In genomic region chr9:123798203-123798602, GRCh38 we compare ENCODE assay signal across 18 cellular contexts.
DNase-seq lines count a peak whose midpoint lies in the region; ATAC-seq and FAIRE-seq lines count a peak whose summit lies in the region.
"Had no signal": no experiment of that assay in that cellular context is flagged by ENCODE, and none has a peak within 500 bp of the region (broad histone marks: within the 10 kb centered on the region; RNA-seq: fewer than 3 reads in every experiment).

No MANE protein-coding gene starts in this region.

- peak; percentile 84 for DNase-seq in COLO829 (ENCODE audit: low spot score)
- peak; percentile 72 for DNase-seq in NCI-H526 treated with DMSO at 0.1 percent for 48 hours (lab: John Stamatoyannopoulos, UW)
- peak; percentile 54 for DNase-seq in epidermal melanocyte (ENCODE audit: insufficient read length, low spot score)
- no peak for DNase-seq in GF-D8 (lab: John Stamatoyannopoulos, UW)
- DNase-seq in NOMO-1 treated with dmso at 0.1 percent for 144 hours (lab: John Stamatoyannopoulos, UW; ENCODE audit: unreplicated experiment), result no peak
- DNase-seq: DMS79 treated with DMSO at 0.1 percent for 48 hours, Kasumi-1, MG63, NCI-H187 treated with DMSO at 0.1 percent for 48 hours, NCI-H345 had no signal

- FAIRE-seq in G401.6 (lab: Jason Lieb, UNC), result peak; percentile 8
- FAIRE-seq: GM12891, GM18507, GM19239, H1 had no signal

- no peak for ATAC-seq in GM21717 (IDR thresholded peaks at IDR 0.05; ENCODE audit: unreplicated experiment)
- ATAC-seq: A549, Panc1 had no signal

Comparison
In these comparisons a context has a peak if more than half of its experiments do, and no peak if none do; other contexts are left out.
1. DNase-seq: peak in COLO829 (single experiment), NCI-H526 treated with DMSO at 0.1 percent for 48 hours (single experiment) and epidermal melanocyte (single experiment); none in GF-D8 (single experiment) and NOMO-1 treated with dmso at 0.1 percent for 144 hours (single experiment).